Comparison of ENCODE assay signal across 1 cellular context in the genomic region with DNA sequence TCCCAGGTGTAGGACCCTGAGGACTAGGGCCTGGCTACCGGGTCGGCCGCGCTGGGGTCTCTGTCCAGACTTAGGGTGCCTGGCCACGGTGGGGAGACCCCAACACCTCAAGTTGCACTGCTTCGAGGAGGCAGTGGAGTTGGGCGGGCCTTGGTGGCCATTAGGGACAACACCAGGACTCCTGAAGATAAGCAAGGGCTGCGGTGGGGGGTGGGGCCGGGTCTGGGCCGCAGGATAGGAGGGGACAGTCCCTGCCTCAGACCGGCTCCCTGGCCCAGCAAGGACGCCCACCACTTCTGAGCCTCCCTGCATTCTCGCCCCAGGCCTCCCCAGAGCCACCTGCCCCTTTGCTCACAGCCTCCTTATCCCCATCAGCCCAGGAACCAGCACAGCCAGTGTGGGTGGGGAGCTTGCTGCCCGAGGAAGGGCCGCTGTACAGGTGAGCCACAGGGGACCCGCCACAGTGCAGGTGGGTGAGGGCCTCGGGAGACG.
TF ChIP-seq lines count a peak whose summit lies in the region.

No MANE protein-coding gene starts in this region.

TF ChIP-seq in K562, 482 proteins besides CTCF, POLR2A, EP300 and RAD21 (continued from another document and continues in another):
- TF ChIP-seq, protein P1, sequence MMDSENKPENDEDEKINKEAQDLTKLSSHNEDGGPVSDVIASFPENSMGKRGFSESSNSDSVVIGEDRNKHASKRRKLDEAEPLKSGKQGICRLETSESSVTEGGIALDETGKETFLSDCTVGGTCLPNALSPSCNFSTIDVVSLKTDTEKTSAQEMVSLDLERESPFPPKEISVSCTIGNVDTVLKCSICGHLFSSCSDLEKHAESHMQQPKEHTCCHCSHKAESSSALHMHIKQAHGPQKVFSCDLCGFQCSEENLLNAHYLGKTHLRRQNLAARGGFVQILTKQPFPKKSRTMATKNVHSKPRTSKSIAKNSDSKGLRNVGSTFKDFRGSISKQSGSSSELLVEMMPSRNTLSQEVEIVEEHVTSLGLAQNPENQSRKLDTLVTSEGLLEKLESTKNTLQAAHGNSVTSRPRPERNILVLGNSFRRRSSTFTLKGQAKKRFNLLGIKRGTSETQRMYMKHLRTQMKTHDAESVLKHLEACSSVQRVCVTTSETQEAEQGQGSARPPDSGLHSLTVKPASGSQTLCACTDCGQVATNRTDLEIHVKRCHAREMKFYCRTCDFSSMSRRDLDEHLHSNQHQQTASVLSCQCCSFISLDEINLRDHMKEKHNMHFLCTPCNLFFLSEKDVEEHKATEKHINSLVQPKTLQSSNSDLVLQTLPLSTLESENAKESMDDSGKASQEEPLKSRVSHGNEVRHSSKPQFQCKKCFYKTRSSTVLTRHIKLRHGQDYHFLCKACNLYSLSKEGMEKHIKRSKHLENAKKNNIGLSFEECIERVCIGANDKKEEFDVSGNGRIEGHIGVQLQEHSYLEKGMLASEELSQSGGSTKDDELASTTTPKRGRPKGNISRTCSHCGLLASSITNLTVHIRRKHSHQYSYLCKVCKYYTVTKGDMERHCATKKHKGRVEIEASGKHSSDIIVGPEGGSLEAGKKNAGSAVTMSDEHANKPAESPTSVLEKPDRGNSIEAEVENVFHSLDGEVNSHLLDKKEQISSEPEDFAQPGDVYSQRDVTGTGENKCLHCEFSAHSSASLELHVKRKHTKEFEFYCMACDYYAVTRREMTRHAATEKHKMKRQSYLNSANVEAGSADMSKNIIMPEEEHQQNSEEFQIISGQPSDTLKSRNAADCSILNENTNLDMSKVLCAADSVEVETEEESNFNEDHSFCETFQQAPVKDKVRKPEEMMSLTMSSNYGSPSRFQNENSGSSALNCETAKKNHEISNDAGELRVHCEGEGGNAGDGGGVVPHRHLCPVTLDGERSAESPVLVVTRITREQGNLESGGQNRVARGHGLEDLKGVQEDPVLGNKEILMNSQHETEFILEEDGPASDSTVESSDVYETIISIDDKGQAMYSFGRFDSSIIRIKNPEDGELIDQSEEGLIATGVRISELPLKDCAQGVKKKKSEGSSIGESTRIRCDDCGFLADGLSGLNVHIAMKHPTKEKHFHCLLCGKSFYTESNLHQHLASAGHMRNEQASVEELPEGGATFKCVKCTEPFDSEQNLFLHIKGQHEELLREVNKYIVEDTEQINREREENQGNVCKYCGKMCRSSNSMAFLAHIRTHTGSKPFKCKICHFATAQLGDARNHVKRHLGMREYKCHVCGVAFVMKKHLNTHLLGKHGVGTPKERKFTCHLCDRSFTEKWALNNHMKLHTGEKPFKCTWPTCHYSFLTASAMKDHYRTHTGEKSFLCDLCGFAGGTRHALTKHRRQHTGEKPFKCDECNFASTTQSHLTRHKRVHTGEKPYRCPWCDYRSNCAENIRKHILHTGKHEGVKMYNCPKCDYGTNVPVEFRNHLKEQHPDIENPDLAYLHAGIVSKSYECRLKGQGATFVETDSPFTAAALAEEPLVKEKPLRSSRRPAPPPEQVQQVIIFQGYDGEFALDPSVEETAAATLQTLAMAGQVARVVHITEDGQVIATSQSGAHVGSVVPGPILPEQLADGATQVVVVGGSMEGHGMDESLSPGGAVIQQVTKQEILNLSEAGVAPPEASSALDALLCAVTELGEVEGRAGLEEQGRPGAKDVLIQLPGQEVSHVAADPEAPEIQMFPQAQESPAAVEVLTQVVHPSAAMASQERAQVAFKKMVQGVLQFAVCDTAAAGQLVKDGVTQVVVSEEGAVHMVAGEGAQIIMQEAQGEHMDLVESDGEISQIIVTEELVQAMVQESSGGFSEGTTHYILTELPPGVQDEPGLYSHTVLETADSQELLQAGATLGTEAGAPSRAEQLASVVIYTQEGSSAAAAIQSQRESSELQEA (IDR thresholded peaks at IDR 0.05; ENCODE audit: low read depth): no peak
- TF ChIP-seq OTX1 (CRISPR knock-in tag; IDR thresholded peaks at IDR 0.05) (no peak), IRF2 (CRISPR knock-in tag; IDR thresholded peaks at IDR 0.05) (no peak), ZBTB7A (IDR thresholded peaks at IDR 0.05; ENCODE audit: borderline replicate concordance, control insufficient read depth, low read depth, low read length) (peak; percentile 81; the same call in 1 of the 2 replicates), NCOA1 (IDR thresholded peaks at IDR 0.05; ENCODE audit: low read depth) (no peak), FOXA1 (IDR thresholded peaks at IDR 0.05; ENCODE audit: borderline replicate concordance) (no peak), ARID2 (IDR thresholded peaks at IDR 0.05) (no peak), NCOA2 (IDR thresholded peaks at IDR 0.05; ENCODE audit: partially characterized antibody in 2 of 2) (no peak), MAZ (CRISPR knock-in tag; conservative IDR thresholded peaks at IDR 0.05 in 1 of 2, IDR thresholded peaks at IDR 0.05 in 1 of 2) (0 out of 4 replicates have a peak, but pooled peaks of 1 of the 2 experiments have one; percentile 37), FOS (IDR thresholded peaks at IDR 0.05; ENCODE audit: extremely low read depth, insufficient read length) (no peak), JUNB (CRISPR knock-in tag; conservative IDR thresholded peaks at IDR 0.05) (no peak), DMBX1 (CRISPR knock-in tag; IDR thresholded peaks at IDR 0.05; ENCODE audit: borderline replicate concordance) (no peak), CCNT2 (IDR thresholded peaks at IDR 0.05; ENCODE audit: borderline replicate concordance, extremely low read depth, insufficient read length, low read depth, low read length) (peak; percentile 48), CREB1 (IDR thresholded peaks at IDR 0.05) (no peak), CREB1 (CRISPR knock-in tag; IDR thresholded peaks at IDR 0.05) (no peak), ZNF695 (CRISPR knock-in tag; IDR thresholded peaks at IDR 0.05) (no peak), TEAD4 (IDR thresholded peaks at IDR 0.05; ENCODE audit: low read length) (0 out of 2 replicates have a peak, but pooled peaks have one; percentile 30), TEAD4 (CRISPR knock-in tag; IDR thresholded peaks at IDR 0.05; ENCODE audit: borderline replicate concordance) (no peak), HDAC1 (IDR thresholded peaks at IDR 0.05) (no peak), HDAC3 (IDR thresholded peaks at IDR 0.05; ENCODE audit: borderline replicate concordance, partially characterized antibody) (no peak), ZC3H8 (IDR thresholded peaks at IDR 0.05) (no peak), MCM3 (IDR thresholded peaks at IDR 0.05) (no peak), TBP (optimal IDR thresholded peaks at IDR 0.05; ENCODE audit: low read depth, low read length) (peak; percentile 36), MYC (IDR thresholded peaks at IDR 0.05; ENCODE audit: low read depth, low read length) (no peak), MYC (CRISPR knock-in tag; IDR thresholded peaks at IDR 0.05; ENCODE audit: borderline replicate concordance, low read depth) (no peak), SAFB (IDR thresholded peaks at IDR 0.05; ENCODE audit: borderline replicate concordance, low read depth, low read length) (no peak), CBFA2T3 (IDR thresholded peaks at IDR 0.05) (peak; percentile 80), TAL1 (IDR thresholded peaks at IDR 0.05) (peak; percentile 66; the same call in 1 of the 2 replicates), ZNF431 (CRISPR knock-in tag; IDR thresholded peaks at IDR 0.05) (no peak)
- TF ChIP-seq, protein P2, sequence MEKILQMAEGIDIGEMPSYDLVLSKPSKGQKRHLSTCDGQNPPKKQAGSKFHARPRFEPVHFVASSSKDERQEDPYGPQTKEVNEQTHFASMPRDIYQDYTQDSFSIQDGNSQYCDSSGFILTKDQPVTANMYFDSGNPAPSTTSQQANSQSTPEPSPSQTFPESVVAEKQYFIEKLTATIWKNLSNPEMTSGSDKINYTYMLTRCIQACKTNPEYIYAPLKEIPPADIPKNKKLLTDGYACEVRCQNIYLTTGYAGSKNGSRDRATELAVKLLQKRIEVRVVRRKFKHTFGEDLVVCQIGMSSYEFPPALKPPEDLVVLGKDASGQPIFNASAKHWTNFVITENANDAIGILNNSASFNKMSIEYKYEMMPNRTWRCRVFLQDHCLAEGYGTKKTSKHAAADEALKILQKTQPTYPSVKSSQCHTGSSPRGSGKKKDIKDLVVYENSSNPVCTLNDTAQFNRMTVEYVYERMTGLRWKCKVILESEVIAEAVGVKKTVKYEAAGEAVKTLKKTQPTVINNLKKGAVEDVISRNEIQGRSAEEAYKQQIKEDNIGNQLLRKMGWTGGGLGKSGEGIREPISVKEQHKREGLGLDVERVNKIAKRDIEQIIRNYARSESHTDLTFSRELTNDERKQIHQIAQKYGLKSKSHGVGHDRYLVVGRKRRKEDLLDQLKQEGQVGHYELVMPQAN (IDR thresholded peaks at IDR 0.05; ENCODE audit: borderline replicate concordance): no peak
- TF ChIP-seq, protein P3, sequence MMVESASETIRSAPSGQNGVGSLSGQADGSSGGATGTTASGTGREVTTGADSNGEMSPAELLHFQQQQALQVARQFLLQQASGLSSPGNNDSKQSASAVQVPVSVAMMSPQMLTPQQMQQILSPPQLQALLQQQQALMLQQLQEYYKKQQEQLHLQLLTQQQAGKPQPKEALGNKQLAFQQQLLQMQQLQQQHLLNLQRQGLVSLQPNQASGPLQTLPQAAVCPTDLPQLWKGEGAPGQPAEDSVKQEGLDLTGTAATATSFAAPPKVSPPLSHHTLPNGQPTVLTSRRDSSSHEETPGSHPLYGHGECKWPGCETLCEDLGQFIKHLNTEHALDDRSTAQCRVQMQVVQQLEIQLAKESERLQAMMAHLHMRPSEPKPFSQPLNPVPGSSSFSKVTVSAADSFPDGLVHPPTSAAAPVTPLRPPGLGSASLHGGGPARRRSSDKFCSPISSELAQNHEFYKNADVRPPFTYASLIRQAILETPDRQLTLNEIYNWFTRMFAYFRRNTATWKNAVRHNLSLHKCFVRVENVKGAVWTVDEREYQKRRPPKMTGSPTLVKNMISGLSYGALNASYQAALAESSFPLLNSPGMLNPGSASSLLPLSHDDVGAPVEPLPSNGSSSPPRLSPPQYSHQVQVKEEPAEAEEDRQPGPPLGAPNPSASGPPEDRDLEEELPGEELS (CRISPR knock-in tag; IDR thresholded peaks at IDR 0.05; ENCODE audit: borderline replicate concordance): no peak
- TF ChIP-seq, protein P4, sequence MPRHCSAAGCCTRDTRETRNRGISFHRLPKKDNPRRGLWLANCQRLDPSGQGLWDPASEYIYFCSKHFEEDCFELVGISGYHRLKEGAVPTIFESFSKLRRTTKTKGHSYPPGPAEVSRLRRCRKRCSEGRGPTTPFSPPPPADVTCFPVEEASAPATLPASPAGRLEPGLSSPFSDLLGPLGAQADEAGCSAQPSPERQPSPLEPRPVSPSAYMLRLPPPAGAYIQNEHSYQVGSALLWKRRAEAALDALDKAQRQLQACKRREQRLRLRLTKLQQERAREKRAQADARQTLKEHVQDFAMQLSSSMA (CRISPR knock-in tag; IDR thresholded peaks at IDR 0.05): no peak
- TF ChIP-seq, protein P5, sequence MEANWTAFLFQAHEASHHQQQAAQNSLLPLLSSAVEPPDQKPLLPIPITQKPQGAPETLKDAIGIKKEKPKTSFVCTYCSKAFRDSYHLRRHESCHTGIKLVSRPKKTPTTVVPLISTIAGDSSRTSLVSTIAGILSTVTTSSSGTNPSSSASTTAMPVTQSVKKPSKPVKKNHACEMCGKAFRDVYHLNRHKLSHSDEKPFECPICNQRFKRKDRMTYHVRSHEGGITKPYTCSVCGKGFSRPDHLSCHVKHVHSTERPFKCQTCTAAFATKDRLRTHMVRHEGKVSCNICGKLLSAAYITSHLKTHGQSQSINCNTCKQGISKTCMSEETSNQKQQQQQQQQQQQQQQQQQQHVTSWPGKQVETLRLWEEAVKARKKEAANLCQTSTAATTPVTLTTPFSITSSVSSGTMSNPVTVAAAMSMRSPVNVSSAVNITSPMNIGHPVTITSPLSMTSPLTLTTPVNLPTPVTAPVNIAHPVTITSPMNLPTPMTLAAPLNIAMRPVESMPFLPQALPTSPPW (CRISPR knock-in tag; IDR thresholded peaks at IDR 0.05): peak; percentile 69
- TF ChIP-seq, protein P6, sequence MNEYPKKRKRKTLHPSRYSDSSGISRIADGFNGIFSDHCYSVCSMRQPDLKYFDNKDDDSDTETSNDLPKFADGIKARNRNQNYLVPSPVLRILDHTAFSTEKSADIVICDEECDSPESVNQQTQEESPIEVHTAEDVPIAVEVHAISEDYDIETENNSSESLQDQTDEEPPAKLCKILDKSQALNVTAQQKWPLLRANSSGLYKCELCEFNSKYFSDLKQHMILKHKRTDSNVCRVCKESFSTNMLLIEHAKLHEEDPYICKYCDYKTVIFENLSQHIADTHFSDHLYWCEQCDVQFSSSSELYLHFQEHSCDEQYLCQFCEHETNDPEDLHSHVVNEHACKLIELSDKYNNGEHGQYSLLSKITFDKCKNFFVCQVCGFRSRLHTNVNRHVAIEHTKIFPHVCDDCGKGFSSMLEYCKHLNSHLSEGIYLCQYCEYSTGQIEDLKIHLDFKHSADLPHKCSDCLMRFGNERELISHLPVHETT (CRISPR knock-in tag; conservative IDR thresholded peaks at IDR 0.05 in 1 of 2, IDR thresholded peaks at IDR 0.05 in 1 of 2): 0 out of 4 replicates have a peak, but pooled peaks of 1 of the 2 experiments have one; percentile 10
- TF ChIP-seq, protein P7, sequence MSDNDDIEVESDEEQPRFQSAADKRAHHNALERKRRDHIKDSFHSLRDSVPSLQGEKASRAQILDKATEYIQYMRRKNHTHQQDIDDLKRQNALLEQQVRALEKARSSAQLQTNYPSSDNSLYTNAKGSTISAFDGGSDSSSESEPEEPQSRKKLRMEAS (CRISPR knock-in tag; IDR thresholded peaks at IDR 0.05): peak; percentile 39
- TF ChIP-seq, protein P8, sequence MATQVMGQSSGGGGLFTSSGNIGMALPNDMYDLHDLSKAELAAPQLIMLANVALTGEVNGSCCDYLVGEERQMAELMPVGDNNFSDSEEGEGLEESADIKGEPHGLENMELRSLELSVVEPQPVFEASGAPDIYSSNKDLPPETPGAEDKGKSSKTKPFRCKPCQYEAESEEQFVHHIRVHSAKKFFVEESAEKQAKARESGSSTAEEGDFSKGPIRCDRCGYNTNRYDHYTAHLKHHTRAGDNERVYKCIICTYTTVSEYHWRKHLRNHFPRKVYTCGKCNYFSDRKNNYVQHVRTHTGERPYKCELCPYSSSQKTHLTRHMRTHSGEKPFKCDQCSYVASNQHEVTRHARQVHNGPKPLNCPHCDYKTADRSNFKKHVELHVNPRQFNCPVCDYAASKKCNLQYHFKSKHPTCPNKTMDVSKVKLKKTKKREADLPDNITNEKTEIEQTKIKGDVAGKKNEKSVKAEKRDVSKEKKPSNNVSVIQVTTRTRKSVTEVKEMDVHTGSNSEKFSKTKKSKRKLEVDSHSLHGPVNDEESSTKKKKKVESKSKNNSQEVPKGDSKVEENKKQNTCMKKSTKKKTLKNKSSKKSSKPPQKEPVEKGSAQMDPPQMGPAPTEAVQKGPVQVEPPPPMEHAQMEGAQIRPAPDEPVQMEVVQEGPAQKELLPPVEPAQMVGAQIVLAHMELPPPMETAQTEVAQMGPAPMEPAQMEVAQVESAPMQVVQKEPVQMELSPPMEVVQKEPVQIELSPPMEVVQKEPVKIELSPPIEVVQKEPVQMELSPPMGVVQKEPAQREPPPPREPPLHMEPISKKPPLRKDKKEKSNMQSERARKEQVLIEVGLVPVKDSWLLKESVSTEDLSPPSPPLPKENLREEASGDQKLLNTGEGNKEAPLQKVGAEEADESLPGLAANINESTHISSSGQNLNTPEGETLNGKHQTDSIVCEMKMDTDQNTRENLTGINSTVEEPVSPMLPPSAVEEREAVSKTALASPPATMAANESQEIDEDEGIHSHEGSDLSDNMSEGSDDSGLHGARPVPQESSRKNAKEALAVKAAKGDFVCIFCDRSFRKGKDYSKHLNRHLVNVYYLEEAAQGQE (CRISPR knock-in tag; IDR thresholded peaks at IDR 0.05; ENCODE audit: low read depth): no peak
